ENCODE assay signal across 18 cellular contexts in the genomic region with DNA sequence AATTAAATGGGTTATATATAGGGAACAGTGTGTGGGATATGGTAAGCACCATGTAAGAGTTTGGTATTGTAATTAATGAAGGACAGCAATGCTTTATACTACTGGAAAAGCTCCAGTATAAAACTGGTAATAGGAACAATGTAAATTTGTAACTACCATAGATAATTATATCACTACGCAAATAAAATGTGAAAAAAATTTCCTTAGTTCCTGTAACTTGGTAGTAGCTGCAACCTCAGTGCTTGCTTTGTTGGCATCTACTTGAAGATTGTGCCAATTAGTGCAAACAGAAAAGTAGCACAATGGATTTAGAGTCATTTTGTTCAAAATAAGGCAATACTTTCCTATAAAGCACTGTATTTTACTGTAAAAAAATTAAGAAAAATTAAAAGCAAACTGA.
"Had no signal": no experiment of that assay in that cellular context is flagged by ENCODE, and none has a peak within 500 bp of the region (broad histone marks: within the 10 kb centered on the region; RNA-seq: fewer than 3 reads in every experiment).

No MANE protein-coding gene starts in this region.

- H3K27ac ChIP-seq: SJSA1, SK-N-MC had no signal

- H3K4me1 ChIP-seq: SJSA1 had no signal

- H3K4me3 ChIP-seq: MG63, SJSA1, SK-N-MC had no signal

- H3K36me3 ChIP-seq: MG63, SJSA1 had no signal

- DNase-seq: Karpas-422, KG1, MG63, NCI-H1092 treated with DMSO at 0.1 percent for 48 hours, NCI-H1436, NCI-H187, NCI-H2081 treated with DMSO at 0.1 percent for 48 hours, NCI-H2171, NCI-H345, NCI-H510A treated with DMSO at 0.1 percent for 48 hours, NCI-H748 treated with DMSO at 0.1 percent for 48 hours, Right ventricle myocardium superior, RPMI8226, SIG-M5 had no signal

- H3K9me3 ChIP-seq: MG63, SJSA1 had no signal

- ATAC-seq: HepG2 had no signal

- H3K27me3 ChIP-seq: MG63, SJSA1 had no signal

- FAIRE-seq: HepG2, RCC 7860 had no signal
